Comparison of ENCODE assay signal across 1 cellular context in genomic region chr20:34337544-34337943, GRCh38.
TF ChIP-seq lines count a peak whose summit lies in the region.

No MANE protein-coding gene starts in this region.

TF ChIP-seq in K562, 482 proteins besides CTCF, POLR2A, EP300 and RAD21:
- TF ChIP-seq NFIC (IDR thresholded peaks at IDR 0.05): 0 out of 2 replicates have a peak, but pooled peaks have one; percentile 12
- TF ChIP-seq, protein P1, sequence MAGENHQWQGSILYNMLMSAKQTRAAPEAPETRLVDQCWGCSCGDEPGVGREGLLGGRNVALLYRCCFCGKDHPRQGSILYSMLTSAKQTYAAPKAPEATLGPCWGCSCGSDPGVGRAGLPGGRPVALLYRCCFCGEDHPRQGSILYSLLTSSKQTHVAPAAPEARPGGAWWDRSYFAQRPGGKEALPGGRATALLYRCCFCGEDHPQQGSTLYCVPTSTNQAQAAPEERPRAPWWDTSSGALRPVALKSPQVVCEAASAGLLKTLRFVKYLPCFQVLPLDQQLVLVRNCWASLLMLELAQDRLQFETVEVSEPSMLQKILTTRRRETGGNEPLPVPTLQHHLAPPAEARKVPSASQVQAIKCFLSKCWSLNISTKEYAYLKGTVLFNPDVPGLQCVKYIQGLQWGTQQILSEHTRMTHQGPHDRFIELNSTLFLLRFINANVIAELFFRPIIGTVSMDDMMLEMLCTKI (IDR thresholded peaks at IDR 0.05; ENCODE audit: partially characterized antibody): no peak
